19 cellular contexts compared by ENCODE assay signal in the genomic region with DNA sequence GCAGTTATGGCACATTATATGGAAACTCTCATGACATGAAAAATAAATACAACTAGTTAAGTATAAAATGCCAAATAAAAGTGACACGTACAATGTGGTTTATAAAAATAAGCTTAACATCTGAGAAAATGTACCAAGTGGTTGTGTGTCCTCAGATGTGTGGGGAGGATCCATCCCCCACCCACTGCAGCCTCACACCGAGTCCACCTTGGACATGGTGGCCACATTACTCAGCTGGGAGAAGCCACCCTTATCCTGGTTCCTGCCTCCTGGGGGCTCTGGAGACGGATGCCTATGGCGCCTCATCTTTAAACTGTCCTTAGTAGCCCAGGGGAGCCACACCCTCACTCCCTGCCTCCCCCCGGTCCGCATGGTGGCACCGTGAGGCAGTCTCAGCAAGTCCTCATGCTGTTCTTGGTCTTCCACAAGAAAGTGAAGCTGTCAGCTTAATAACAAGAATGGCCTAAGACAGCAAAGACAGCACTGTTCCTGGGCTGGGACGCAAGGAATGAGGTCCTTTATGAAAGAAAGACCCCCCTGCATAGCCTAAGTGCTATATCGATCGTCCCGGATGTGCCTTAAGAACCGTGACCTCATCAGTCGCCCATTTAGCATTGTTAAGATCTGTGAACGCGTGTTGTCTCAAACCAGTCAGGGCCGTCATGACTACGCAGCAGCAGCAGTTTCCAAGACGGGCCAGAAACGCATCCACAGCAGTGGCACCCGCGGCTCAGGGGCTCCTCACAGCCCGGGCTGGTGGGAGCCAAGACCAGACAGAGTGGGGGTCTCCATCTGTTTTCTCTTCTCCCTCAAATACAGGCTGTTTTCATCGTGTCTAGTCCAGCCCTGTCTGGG.
"Had no signal": no experiment of that assay in that cellular context is flagged by ENCODE, and none has a peak within 500 bp of the region (broad histone marks: within the 10 kb centered on the region; RNA-seq: fewer than 3 reads in every experiment).

No MANE protein-coding gene starts in this region.

- DNase-seq: activated CD4-positive, alpha-beta T cell treated with anti-CD3 and anti-CD28 coated beads for 1 hour; activated CD8-positive, alpha-beta memory T cell treated with anti-CD3 and anti-CD28 coated beads, Interleukin-2, amount 10 ng/mL, durations not matched to agents 7 days and 5 days; activated CD8-positive, alpha-beta T cell treated with anti-CD3 and anti-CD28 coated beads, Interleukin-2, amount 10 ng/mL, durations not matched to agents 7 days and 5 days; aorta; body of pancreas; colonic mucosa; foreskin melanocyte; kidney glomerular epithelial cell; naive B cell; pancreas; psoas muscle; stimulated activated CD4-positive, alpha-beta T cell treated with anti-CD3 and anti-CD28 coated beads, Interleukin-2, amount 100 ng/mL, for 48 hours; substantia nigra; T-helper 17 cell; thyroid gland had no signal

- H3K9me3 Mint-ChIP-seq: activated naive CD4-positive, alpha-beta T cell treated with anti-CD3 and anti-CD28 coated beads, Interleukin-2, amount 50 U/mL, for 72 hours; activated T-helper 2 cell treated with anti-CD3 and anti-CD28 coated beads, Interferon-gamma antibody, Interleukin-2, Interleukin-4, amounts not matched to agents 10 μg/mL and 5 μg/mL and 100 μg/mL, durations not matched to agents 14 hours and 24 hours and 36 hours; naive B cell; stimulated activated naive CD8-positive, alpha-beta T cell treated with anti-CD3 and anti-CD28 coated beads, Interleukin-15, Interleukin-2, amounts not matched to agents 100 ng/mL and 50 ng/mL, for 24 hours had no signal

- H3K27me3 Mint-ChIP-seq: activated CD8-positive, alpha-beta memory T cell treated with anti-CD3 and anti-CD28 coated beads, Interleukin-2, amount 10 ng/mL, durations not matched to agents 7 days and 5 days; naive B cell; stimulated activated naive CD8-positive, alpha-beta T cell treated with anti-CD3 and anti-CD28 coated beads, Interleukin-15, Interleukin-2, amounts not matched to agents 100 ng/mL and 50 ng/mL, for 24 hours; T-helper 17 cell had no signal

- H3K4me1 Mint-ChIP-seq: activated CD8-positive, alpha-beta memory T cell treated with anti-CD3 and anti-CD28 coated beads, Interleukin-2, amount 10 ng/mL, durations not matched to agents 7 days and 5 days; naive B cell had no signal

- H3K4me3 Mint-ChIP-seq: activated CD8-positive, alpha-beta memory T cell treated with anti-CD3 and anti-CD28 coated beads, Interleukin-2, amount 10 ng/mL, durations not matched to agents 7 days and 5 days; activated CD8-positive, alpha-beta T cell treated with anti-CD3 and anti-CD28 coated beads, Interleukin-2, amount 10 ng/mL, durations not matched to agents 7 days and 5 days; naive B cell; stimulated activated naive CD8-positive, alpha-beta T cell treated with anti-CD3 and anti-CD28 coated beads, Interleukin-15, Interleukin-2, amounts not matched to agents 100 ng/mL and 50 ng/mL, for 24 hours; T-helper 17 cell had no signal

- H3K4me1 ChIP-seq: colonic mucosa, psoas muscle had no signal

- H3K27me3 ChIP-seq: body of pancreas, colonic mucosa, pancreas, right atrium auricular region, thyroid gland had no signal

- H3K27ac ChIP-seq: body of pancreas, colonic mucosa, pancreas, psoas muscle, right atrium auricular region, thyroid gland had no signal

- H3K36me3 ChIP-seq: colonic mucosa had no signal

- H3K4me3 ChIP-seq: body of pancreas, colonic mucosa, pancreas, psoas muscle, right atrium auricular region, thyroid gland had no signal

- H3K9me3 ChIP-seq: body of pancreas, colonic mucosa, pancreas, psoas muscle, right atrium auricular region, thyroid gland had no signal

- H3K36me3 Mint-ChIP-seq: activated naive CD4-positive, alpha-beta T cell treated with anti-CD3 and anti-CD28 coated beads, Interleukin-2, amount 50 U/mL, for 72 hours had no signal

- H3K27ac Mint-ChIP-seq: activated CD8-positive, alpha-beta memory T cell treated with anti-CD3 and anti-CD28 coated beads, Interleukin-2, amount 10 ng/mL, durations not matched to agents 7 days and 5 days; activated CD8-positive, alpha-beta T cell treated with anti-CD3 and anti-CD28 coated beads, Interleukin-2, amount 10 ng/mL, durations not matched to agents 7 days and 5 days; activated T-helper 2 cell treated with anti-CD3 and anti-CD28 coated beads, Interferon-gamma antibody, Interleukin-2, Interleukin-4, amounts not matched to agents 10 μg/mL and 5 μg/mL and 100 μg/mL, durations not matched to agents 14 hours and 24 hours and 36 hours; naive B cell; stimulated activated naive CD8-positive, alpha-beta T cell treated with anti-CD3 and anti-CD28 coated beads, Interleukin-15, Interleukin-2, amounts not matched to agents 100 ng/mL and 50 ng/mL, for 24 hours; T-helper 17 cell had no signal
